37 cellular contexts compared by ENCODE assay signal in genomic region chr13:113539822-113540221, GRCh38. TPM values are rescaled to one million over a fixed set of nuclear protein-coding genes. Genes with fewer than 3 reads are reported as not detected.
DNase-seq lines count a peak whose midpoint lies in the region; ATAC-seq, FAIRE-seq and TF ChIP-seq lines count a peak whose summit lies in the region.
"Had no signal": no experiment of that assay in that cellular context is flagged by ENCODE, and none has a peak within 500 bp of the region (broad histone marks: within the 10 kb centered on the region; RNA-seq: fewer than 3 reads in every experiment).

No MANE protein-coding gene starts in this region.

- peaks cover 13% of the 10 kb centered on the region for H3K9me1 ChIP-seq in IMR-90 (ENCODE audit: insufficient read depth, low read length)

- H3K36me3 ChIP-seq in A673 (ENCODE audit: insufficient read depth, low read length, poor library complexity, severe bottlenecking), result no peaks in the 10 kb centered on the region
- H3K36me3 ChIP-seq in IMR-90 (ENCODE audit: control insufficient read depth, insufficient read depth, low read length), result peaks cover 61% of the 10 kb centered on the region
- H3K36me3 ChIP-seq in H1 (ENCODE audit: control insufficient read depth in 2 of 4, insufficient read depth in 4 of 4, low read length in 3 of 4), result peaks cover 0 to 9% (median 3%) of the 10 kb centered on the region in 4 experiments; a peak in 6 of 8 replicates
- H3K36me3 ChIP-seq: uterus had no signal

- no peak overlapping the region for H2BK15ac ChIP-seq in IMR-90 (ENCODE audit: low read depth, low read length)
- no peak overlapping the region for H2BK15ac ChIP-seq in H1 (ENCODE audit: low read length)

- H3K9me3 ChIP-seq in A673 (ENCODE audit: low read depth, low read length, poor library complexity, severe bottlenecking), result no peaks in the 10 kb centered on the region
- peaks cover 7% of the 10 kb centered on the region; the same call in 1 of the 2 replicates for H3K9me3 ChIP-seq in IMR-90 (ENCODE audit: control insufficient read depth, insufficient read depth, low read length)
- no peaks in the 10 kb centered on the region for H3K9me3 ChIP-seq in H1 (ENCODE audit: insufficient read depth in 2 of 2, low read depth in 1 of 2, low read length in 1 of 2)
- H3K9me3 ChIP-seq: gastroesophageal sphincter, MG63, mucosa of descending colon, thoracic aorta, uterus had no signal

- H3K27ac ChIP-seq in A673 (ENCODE audit: low read depth, low read length, poor library complexity, severe bottlenecking) (no peak overlapping the region), IMR-90 (ENCODE audit: insufficient read depth, low read length) (no peak overlapping the region), H1 (ENCODE audit: low read depth, low read length) (no peak overlapping the region)
- H3K27ac ChIP-seq: gastroesophageal sphincter, hepatocyte, KMS-11, thoracic aorta, uterus had no signal

- H3K36me3 Mint-ChIP-seq in neural crest cell (ENCODE audit: low read depth), result peaks cover 36% of the 10 kb centered on the region
- H3K36me3 Mint-ChIP-seq: natural killer cell had no signal

- peaks cover 0 to 13% of the 10 kb centered on the region in 2 experiments; a peak in 1 of 4 replicates for H3K79me2 ChIP-seq in H1 (ENCODE audit: control insufficient read depth in 1 of 2, insufficient read depth in 2 of 2, low read length in 2 of 2)

- H4K5ac ChIP-seq in IMR-90 (ENCODE audit: low read depth, low read length) (no peak overlapping the region), H1 (ENCODE audit: insufficient read length, low read depth, low read length) (no peak overlapping the region)

- H3K4me1 ChIP-seq in A673 (ENCODE audit: insufficient read depth, low read length, poor library complexity, severe bottlenecking) (peaks cover under 1% of the 10 kb centered on the region), IMR-90 (ENCODE audit: control insufficient read depth, insufficient read depth, low read length) (no peaks in the 10 kb centered on the region; the same call in 1 of the 2 replicates), H1 (replicated peaks in 1 of 4; ENCODE audit: control insufficient read depth in 3 of 4, insufficient read depth in 4 of 4, low read length in 3 of 4) (peaks cover 0 to 4% (median 0%) of the 10 kb centered on the region in 4 experiments; a peak in 2 of 7 replicates)
- H3K4me1 ChIP-seq: uterus had no signal

- no peak for ATAC-seq in IMR-90 (ENCODE audit: low read depth)
- ATAC-seq in GM19328 (IDR thresholded peaks at IDR 0.05; ENCODE audit: unreplicated experiment), result no peak
- no peak for ATAC-seq in GM18517 (IDR thresholded peaks at IDR 0.05; ENCODE audit: unreplicated experiment)
- no peak for ATAC-seq in GM18511 (IDR thresholded peaks at IDR 0.05; ENCODE audit: unreplicated experiment)
- ATAC-seq: activated CD8-positive, alpha-beta T cell treated with anti-CD3 and anti-CD28 coated beads for 36 hours; esophagus mucosa; gastroesophageal sphincter; mucosa of descending colon; natural killer cell; PC-3; stimulated activated naive CD8-positive, alpha-beta T cell treated with anti-CD3 and anti-CD28 coated beads, Interleukin-15, amount 100 ng/mL, for 72 hours; T-helper 17 cell had no signal

- DNase-seq in A673 (ENCODE audit: low spot score) (peak; percentile 17), IMR-90 (no peak), H1 (ENCODE audit: low read depth in 1 of 2, low spot score in 2 of 2) (no peak), neural crest cell (ENCODE audit: low read depth, low spot score) (no peak), GM13976 (ENCODE audit: low spot score) (no peak)
- DNase-seq: activated CD4-positive, alpha-beta T cell treated with anti-CD3 and anti-CD28 coated beads for 1 hour; activated CD8-positive, alpha-beta memory T cell treated with anti-CD3 and anti-CD28 coated beads, Interleukin-2, amount 50 U/mL, for 48 hours; activated CD8-positive, alpha-beta T cell treated with anti-CD3 and anti-CD28 coated beads for 36 hours; activated naive CD4-positive, alpha-beta T cell treated with Interleukin-2 at 50 U/mL for 16 hours; CD8-positive, alpha-beta memory T cell; mammary epithelial cell; MG63; mucosa of descending colon; natural killer cell; NCI-H1105 treated with DMSO at 0.1 percent for 48 hours; NCI-H187 treated with DMSO at 0.1 percent for 48 hours; NCI-H526; NK-92 treated with Interleukin-12 subunit alpha and Interleukin-12 subunit beta, amount 100 ng/mL, for 24 hours; PC-3; stimulated activated CD4-positive, alpha-beta T cell treated with anti-CD3 and anti-CD28 coated beads, Interleukin-1b, Interleukin-23, amount 100 ng/mL, for 48 hours; stimulated activated naive CD8-positive, alpha-beta T cell treated with anti-CD3 and anti-CD28 coated beads, Interleukin-15, amount 100 ng/mL, for 72 hours; T-helper 17 cell had no signal

- H2BK12ac ChIP-seq in H1 (ENCODE audit: low read depth, low read length), result no peak overlapping the region

- H4K91ac ChIP-seq in IMR-90 (ENCODE audit: insufficient read depth, low read depth, low read length), result no peak overlapping the region
- no peak overlapping the region for H4K91ac ChIP-seq in H1 (replicated peaks; ENCODE audit: insufficient read length, low read length)

- H4K20me1 ChIP-seq in IMR-90 (ENCODE audit: insufficient read depth, low read length) (peaks cover 25% of the 10 kb centered on the region), H1 (replicated peaks in 1 of 2; ENCODE audit: control insufficient read depth in 1 of 2, insufficient read depth in 2 of 2, low read length in 2 of 2) (peaks cover 3 to 8% of the 10 kb centered on the region in 2 experiments)

- H4K8ac ChIP-seq in IMR-90 (ENCODE audit: low read depth in 2 of 2, low read length in 2 of 2), result no peak overlapping the region
- H4K8ac ChIP-seq in H1 (ENCODE audit: extremely low read depth, insufficient read depth, low read length), result no peak overlapping the region

- H3K4me1 Mint-ChIP-seq in neural crest cell, result peaks cover 5% of the 10 kb centered on the region
- H3K4me1 Mint-ChIP-seq: B cell had no signal

- no peak overlapping the region for H2AK9ac ChIP-seq in IMR-90 (replicated peaks; ENCODE audit: low read depth, low read length, poor library complexity)

- H3K4ac ChIP-seq in IMR-90 (ENCODE audit: low read depth, low read length) (no peak overlapping the region), H1 (replicated peaks; ENCODE audit: insufficient read length, low read depth, low read length) (no peak overlapping the region)

- H3K23me2 ChIP-seq in H1 (ENCODE audit: low read depth, low read length), result no peaks in the 10 kb centered on the region

- no peaks in the 10 kb centered on the region for H3K27me3 Mint-ChIP-seq in neural crest cell (ENCODE audit: low read depth)
- H3K27me3 Mint-ChIP-seq: activated CD8-positive, alpha-beta T cell treated with anti-CD3 and anti-CD28 coated beads for 36 hours; B cell; CD8-positive, alpha-beta memory T cell; central memory CD8-positive, alpha-beta T cell; stimulated activated naive CD8-positive, alpha-beta T cell treated with anti-CD3 and anti-CD28 coated beads, Interleukin-15, amount 100 ng/mL, for 72 hours; T-helper 17 cell had no signal

- H3K23ac ChIP-seq in IMR-90 (ENCODE audit: low read depth, low read length), result no peak overlapping the region
- no peak overlapping the region for H3K23ac ChIP-seq in H1 (ENCODE audit: insufficient read length)

- H3K4me3 Mint-ChIP-seq in neural crest cell, result no peak overlapping the region
- H3K4me3 Mint-ChIP-seq: activated CD8-positive, alpha-beta T cell treated with anti-CD3 and anti-CD28 coated beads for 36 hours; activated T-helper 1 cell treated with anti-CD3 and anti-CD28 coated beads, Interleukin-12 subunit alpha, Interleukin-12 subunit beta, Interleukin-2, Interleukin-4 antibody, amounts not matched to agents 30 ng/mL and 10 ng/mL and 1 ng/mL, durations not matched to agents 14 hours and 24 hours and 36 hours; B cell; CD8-positive, alpha-beta memory T cell; central memory CD8-positive, alpha-beta T cell; natural killer cell; stimulated activated naive CD8-positive, alpha-beta T cell treated with anti-CD3 and anti-CD28 coated beads, Interleukin-15, amount 100 ng/mL, for 72 hours; T-helper 17 cell had no signal

- H2BK120ac ChIP-seq in IMR-90 (ENCODE audit: low read depth, low read length) (no peak overlapping the region), H1 (replicated peaks; ENCODE audit: low read depth, low read length) (no peak overlapping the region)

- in situ Hi-C loops in IMR-90 (cut with MboI; ENCODE audit: low sequenced_read_pairs), result no loop called here
- in situ Hi-C loops in GM13976 (cut with MboI; ENCODE audit: low sequenced_read_pairs, unreplicated experiment), result no loop called here

- POLR2A ChIA-PET in A673 (lab: Charles Lee; ENCODE audit: low non-redundant PET) (no interaction called here), IMR-90 (lab: Charles Lee; ENCODE audit: unreplicated experiment) (no interaction called here), H1 (lab: Charles Lee; ENCODE audit: partially characterized antibody) (interaction anchor here (1.3 kb wide), 1 partner anchor 14 kb away, joined by 3 read pairs; no protein-coding TSS in a partner anchor)

- H3K9ac ChIP-seq in IMR-90 (ENCODE audit: low read depth, low read length) (no peak overlapping the region), H1 (replicated peaks in 1 of 4; ENCODE audit: extremely low read depth in 1 of 4, low read depth in 3 of 4, low read length in 3 of 4) (no peak overlapping the region)
- H3K9ac ChIP-seq: KMS-11 had no signal

- peaks cover 8% of the 10 kb centered on the region for H3K9me3 Mint-ChIP-seq in neural crest cell
- H3K9me3 Mint-ChIP-seq: central memory CD8-positive, alpha-beta T cell; stimulated activated naive CD8-positive, alpha-beta T cell treated with anti-CD3 and anti-CD28 coated beads, Interleukin-15, amount 100 ng/mL, for 72 hours had no signal

- H3K27me3 ChIP-seq in A673 (replicated peaks; ENCODE audit: insufficient read depth, low read depth, low read length, poor library complexity) (no peaks in the 10 kb centered on the region), IMR-90 (ENCODE audit: control insufficient read depth, insufficient read depth, low read length) (no peaks in the 10 kb centered on the region), H1 (replicated peaks in 1 of 4; ENCODE audit: control insufficient read depth in 3 of 4, extremely low read depth in 1 of 4, insufficient read depth in 3 of 4, low read length in 3 of 4) (no peaks in the 10 kb centered on the region; a peak in 1 of 7 replicates)
- H3K27me3 ChIP-seq: gastroesophageal sphincter, hepatocyte, MG63, uterus had no signal

- WGBS in IMR-90 (ENCODE audit: extremely low coverage in 2 of 2, insufficient read length in 1 of 2), 2 experiments, result 100% methylated on average over 3 of the region's 15 CpGs; no CpG with 5 or more reads in 1 of the 2 experiments
- WGBS in H1 (ENCODE audit: extremely low coverage in 1 of 2, insufficient coverage in 1 of 2, insufficient read length in 1 of 2, insufficient replicate concordance in 2 of 2, low coverage in 1 of 2, low lambda C conversion rate in 2 of 2, missing lambda C conversion rate in 1 of 2), 2 experiments, result 91% methylated on average over 15 of the region's 15 CpGs; no CpG with 5 or more reads in 1 of the 2 experiments

- no peak overlapping the region for H3K18ac ChIP-seq in IMR-90 (ENCODE audit: low read depth, low read length)
- H3K18ac ChIP-seq in H1 (ENCODE audit: extremely low read depth, low read length), result no peak overlapping the region

- BruUV-seq in A673 (replicated peaks; lab: Mats Ljungman, UMichigan), result no TSS peak
- no TSS peak for BruUV-seq in IMR-90 (replicated peaks; lab: Mats Ljungman, UMichigan)

- no peak overlapping the region for H2BK5ac ChIP-seq in IMR-90 (ENCODE audit: low read depth, low read length, poor library complexity, severe bottlenecking)
- no peak overlapping the region for H2BK5ac ChIP-seq in H1 (ENCODE audit: low read depth, low read length)

- intact Hi-C loops in A673 (cut with micrococcal nuclease; ENCODE audit: unreplicated experiment) (no loop called here), IMR-90 (cut with micrococcal nuclease) (no loop called here)

- H3K14ac ChIP-seq in IMR-90 (replicated peaks; ENCODE audit: low read depth, low read length) (no peak overlapping the region), H1 (ENCODE audit: insufficient read length) (no peak overlapping the region)

- CTCF ChIA-PET in A673 (lab: Charles Lee) (no interaction called here), IMR-90 (lab: Yijun Ruan, JAX) (interaction anchor here (0.6 kb wide), 1 partner anchor 74 kb away, joined by 4 read pairs; no protein-coding TSS in a partner anchor), H1 (lab: Charles Lee; ENCODE audit: partially characterized antibody) (interaction anchor here (1.8 to 2.3 kb wide), 2 partner anchors 22 to 45 kb away, joined by 5 to 8 read pairs; no protein-coding TSS in a partner anchor)

- peaks cover 28 to 65% of the 10 kb centered on the region in 2 experiments for H3K79me1 ChIP-seq in IMR-90 (ENCODE audit: low read depth in 1 of 2, low read length in 2 of 2)
- H3K79me1 ChIP-seq in H1 (ENCODE audit: low read depth, low read length), result peaks cover 10% of the 10 kb centered on the region

- H3K56ac ChIP-seq in IMR-90 (ENCODE audit: extremely low read depth, insufficient read depth, low read length) (no peak overlapping the region), H1 (replicated peaks; ENCODE audit: insufficient read length, low read depth, low read length) (no peak overlapping the region)

- H2BK20ac ChIP-seq in IMR-90 (ENCODE audit: low read depth, low read length), result no peak overlapping the region
- no peak overlapping the region for H2BK20ac ChIP-seq in H1 (ENCODE audit: low read length)

- H3K27ac Mint-ChIP-seq in neural crest cell (ENCODE audit: unreplicated experiment), result peak overlapping the region; percentile 52
- H3K27ac Mint-ChIP-seq: activated CD8-positive, alpha-beta T cell treated with anti-CD3 and anti-CD28 coated beads for 36 hours; activated T-helper 1 cell treated with anti-CD3 and anti-CD28 coated beads, Interleukin-12 subunit alpha, Interleukin-12 subunit beta, Interleukin-2, Interleukin-4 antibody, amounts not matched to agents 30 ng/mL and 10 ng/mL and 1 ng/mL, durations not matched to agents 14 hours and 24 hours and 36 hours; B cell; natural killer cell; stimulated activated naive CD8-positive, alpha-beta T cell treated with anti-CD3 and anti-CD28 coated beads, Interleukin-15, amount 100 ng/mL, for 72 hours; T-helper 17 cell had no signal

- TF ChIP-seq RAD21 in IMR-90 (IDR thresholded peaks at IDR 0.05; ENCODE audit: low read length) (no peak), H1 (IDR thresholded peaks at IDR 0.05 in 1 of 2, conservative IDR thresholded peaks at IDR 0.05 in 1 of 2; ENCODE audit: low read depth in 2 of 2, low read length in 2 of 2) (no peak)

- H2AFZ ChIP-seq in IMR-90 (replicated peaks; ENCODE audit: low read length, poor library complexity) (no peak overlapping the region), H1 (ENCODE audit: low read length) (no peak overlapping the region)
- H2AFZ ChIP-seq: hepatocyte had no signal

- H3K4me2 ChIP-seq in IMR-90 (ENCODE audit: low read depth, low read length), result no peak overlapping the region
- H3K4me2 ChIP-seq in H1 (ENCODE audit: insufficient read depth in 1 of 2, low read depth in 2 of 2, low read length in 2 of 2), result no peak overlapping the region
- H3K4me2 ChIP-seq: hepatocyte, KMS-11, smooth muscle cell had no signal

- no peak for TF ChIP-seq EP300 in H1 (IDR thresholded peaks at IDR 0.05; ENCODE audit: borderline replicate concordance in 1 of 2, low read depth in 2 of 2, low read length in 2 of 2)

- TF ChIP-seq CTCF in A673 (conservative IDR thresholded peaks at IDR 0.05; ENCODE audit: low read depth, low read length), result no peak
- no peak for TF ChIP-seq CTCF in IMR-90 (conservative IDR thresholded peaks at IDR 0.05; ENCODE audit: low read depth, low read length)
- no peak for TF ChIP-seq CTCF in H1 (IDR thresholded peaks at IDR 0.05; ENCODE audit: control extremely low read depth in 1 of 3, insufficient read depth in 1 of 3, low read depth in 1 of 3, low read length in 3 of 3)
- no peak for TF ChIP-seq CTCF in neural crest cell (conservative IDR thresholded peaks at IDR 0.05)
- TF ChIP-seq CTCF in GM13976 (IDR thresholded peaks at IDR 0.05; ENCODE audit: borderline replicate concordance, control extremely low read depth, extremely low read depth, insufficient read depth, missing control alignments), result no peak

- FAIRE-seq in H1 (lab: Jason Lieb, UNC), result no peak
- FAIRE-seq: HTR-8/SVneo, TTC549 had no signal

- dilution Hi-C loops in IMR-90 (cut with HindIII; ENCODE audit: low sequenced_read_pairs, unreplicated experiment), result no loop called here

- TF ChIP-seq POLR2A in IMR-90 (IDR thresholded peaks at IDR 0.05; ENCODE audit: low read depth, low read length) (no peak), H1 (IDR thresholded peaks at IDR 0.05; ENCODE audit: control extremely low read depth in 1 of 2, low read depth in 2 of 2, low read length in 2 of 2) (no peak)

- no peak overlapping the region for H2AK5ac ChIP-seq in IMR-90 (ENCODE audit: low read depth, low read length)
- H2AK5ac ChIP-seq in H1 (ENCODE audit: low read depth, low read length), result no peak overlapping the region

- H3K4me3 ChIP-seq in A673 (ENCODE audit: low read depth, low read length, poor library complexity, severe bottlenecking), result no peak overlapping the region
- H3K4me3 ChIP-seq in IMR-90 (ENCODE audit: insufficient read depth, low read depth, low read length), result no peak overlapping the region
- no peak overlapping the region for H3K4me3 ChIP-seq in H1 (ENCODE audit: extremely low read depth in 1 of 4, insufficient read depth in 2 of 4, low read depth in 3 of 4, low read length in 4 of 4)
- H3K4me3 ChIP-seq: gastroesophageal sphincter, hepatocyte, MG63, mucosa of descending colon, smooth muscle cell, thoracic aorta, uterus had no signal

RNA-seq across cellular contexts. Expression of gene TFDP1, which starts 44.7 kb away (rescaled TPM):
- total RNA-seq in A673 (2021), result 141 and 153 TPM in 2 replicates
- total RNA-seq in IMR-90 (2012; rRNA removed), result 59.2 and 59.3 TPM in 2 replicates
- polyA plus RNA-seq in IMR-90 (2012; rRNA removed), result 97.0 and 97.8 TPM in 2 replicates
- polyA plus RNA-seq in IMR-90 (2012; cell fraction: cytosol; rRNA removed), result 50.0 and 55.8 TPM in 2 replicates
- polyA plus RNA-seq in IMR-90 (2012; cell fraction: nucleus; rRNA removed; ENCODE audit: low replicate concordance), result 54.6 and 91.2 TPM in 2 replicates
- 81.9 and 84.8 TPM in 2 replicates for total RNA-seq in H1 (2021; fragmentation: NEBNext Ultra II Directional; extraction: Animal tissue kit (Norgen Biotek cat#: 25700))
- polyA plus RNA-seq in H1 (2011; rRNA removed), result 35.5 and 43.6 TPM in 2 replicates
- 51.7 TPM for polyA plus RNA-seq in H1 (2011; cell fraction: cytosol; rRNA removed)
- polyA plus RNA-seq in H1 (2011; cell fraction: nucleus; rRNA removed), result 54.2 TPM
- polyA plus RNA-seq in H1 (2012, experiment 1 of 2), result 68.2 to 75.6 TPM (median 71.3 TPM) in 4 replicates
- 27.7 TPM for polyA plus RNA-seq in H1 (2012, experiment 2 of 2)
- polyA plus RNA-seq in H1 (2013, experiment 1 of 2), result 54.0 TPM
- polyA plus RNA-seq in H1 (2013, experiment 2 of 2), result 54.0 TPM
- 51.8 and 52.5 TPM in 2 replicates for polyA minus RNA-seq in H1 (2011; rRNA and poly(A)+ RNA removed)
- 33.2 TPM for polyA minus RNA-seq in H1 (2011; cell fraction: cytosol; rRNA and poly(A)+ RNA removed)
- 26.5 TPM for polyA minus RNA-seq in H1 (2011; cell fraction: nucleus; rRNA and poly(A)+ RNA removed)
- 105 and 108 TPM in 2 replicates for total RNA-seq in neural crest cell

RNA-seq across cellular contexts. Expression of gene DCUN1D2, which starts 49.3 kb away (rescaled TPM):
- total RNA-seq in A673 (2021), result 38.6 and 44.8 TPM in 2 replicates
- 6.9 and 8.1 TPM in 2 replicates for total RNA-seq in IMR-90 (2012; rRNA removed)
- 7.9 and 11.5 TPM in 2 replicates for polyA plus RNA-seq in IMR-90 (2012; rRNA removed)
- polyA plus RNA-seq in IMR-90 (2012; cell fraction: cytosol; rRNA removed), result 4.2 and 6.5 TPM in 2 replicates
- polyA plus RNA-seq in IMR-90 (2012; cell fraction: nucleus; rRNA removed; ENCODE audit: low replicate concordance), result 43.9 and 65.7 TPM in 2 replicates
- 35.2 and 35.3 TPM in 2 replicates for total RNA-seq in H1 (2021; fragmentation: NEBNext Ultra II Directional; extraction: Animal tissue kit (Norgen Biotek cat#: 25700))
- 19.5 and 22.6 TPM in 2 replicates for polyA plus RNA-seq in H1 (2011; rRNA removed)
- 24.4 TPM for polyA plus RNA-seq in H1 (2011; cell fraction: cytosol; rRNA removed)
- polyA plus RNA-seq in H1 (2011; cell fraction: nucleus; rRNA removed), result 30.3 TPM
- polyA plus RNA-seq in H1 (2012, experiment 1 of 2), result 20.2 to 29.9 TPM (median 25.7 TPM) in 4 replicates
- polyA plus RNA-seq in H1 (2012, experiment 2 of 2), result 7.8 TPM
- 20.0 TPM for polyA plus RNA-seq in H1 (2013, experiment 1 of 2)
- 19.6 TPM for polyA plus RNA-seq in H1 (2013, experiment 2 of 2)
- 28.8 and 30.9 TPM in 2 replicates for polyA minus RNA-seq in H1 (2011; rRNA and poly(A)+ RNA removed)
- polyA minus RNA-seq in H1 (2011; cell fraction: cytosol; rRNA and poly(A)+ RNA removed), result 8.8 TPM
- 25.0 TPM for polyA minus RNA-seq in H1 (2011; cell fraction: nucleus; rRNA and poly(A)+ RNA removed)
- 32.1 and 33.9 TPM in 2 replicates for total RNA-seq in neural crest cell
